Comparison of ENCODE assay signal across 29 cellular contexts in the genomic region with DNA sequence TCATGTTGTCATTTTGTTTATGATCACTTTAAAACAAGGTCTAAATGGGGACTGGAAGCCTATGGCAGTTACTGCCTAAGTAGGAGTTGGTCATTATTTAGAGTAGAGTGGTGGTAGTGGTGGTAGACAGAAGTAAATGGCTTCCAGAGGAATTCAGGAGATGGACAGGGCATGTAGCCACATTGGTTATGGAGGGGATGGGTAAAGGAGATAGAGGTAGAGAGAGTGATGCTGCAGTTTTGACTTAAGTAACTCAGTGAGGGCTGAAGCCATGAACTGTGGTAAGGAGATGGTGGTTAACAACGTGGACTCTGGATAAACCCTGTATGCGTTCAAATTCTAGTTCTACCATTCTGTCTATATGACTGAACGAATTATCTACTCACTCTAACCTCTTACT.
"Had no signal": no experiment of that assay in that cellular context is flagged by ENCODE, and none has a peak within 500 bp of the region (broad histone marks: within the 10 kb centered on the region; RNA-seq: fewer than 3 reads in every experiment).

No MANE protein-coding gene starts in this region.

- H3K4me1 Mint-ChIP-seq: activated CD8-positive, alpha-beta memory T cell treated with anti-CD3 and anti-CD28 coated beads, Interleukin-2, amount 10 ng/mL, durations not matched to agents 7 days and 5 days had no signal

- H3K36me3 Mint-ChIP-seq: activated CD4-positive, alpha-beta memory T cell treated with anti-CD3 and anti-CD28 coated beads for 36 hours; activated CD8-positive, alpha-beta memory T cell treated with anti-CD3 and anti-CD28 coated beads, Interleukin-2, amount 10 ng/mL, durations not matched to agents 7 days and 5 days had no signal

- DNase-seq: activated CD4-positive, alpha-beta memory T cell treated with anti-CD3 and anti-CD28 coated beads for 36 hours; activated CD4-positive, alpha-beta T cell treated with anti-CD3 and anti-CD28 coated beads for 36 hours; activated CD4-positive, alpha-beta T cell treated with anti-CD3 and anti-CD28 coated beads, Interleukin-2, amount 10 ng/mL, durations not matched to agents 24 days and 14 days; activated CD4-positive, CD25-positive, alpha-beta regulatory T cell; activated CD4-positive, CD25-positive, alpha-beta regulatory T cell treated with anti-CD3 and anti-CD28 coated beads, Interleukin-2, amount 50 U/mL, for 72 hours; activated CD8-positive, alpha-beta memory T cell treated with anti-CD3 and anti-CD28 coated beads, Interleukin-2, amount 10 ng/mL, durations not matched to agents 7 days and 5 days; activated CD8-positive, alpha-beta memory T cell treated with anti-CD3 and anti-CD28 coated beads, Interleukin-2, amount 50 U/mL, for 4 hours; activated CD8-positive, alpha-beta T cell treated with anti-CD3 and anti-CD28 coated beads, Interleukin-2, amount 10 ng/mL, durations not matched to agents 7 days and 5 days; activated effector memory CD4-positive, alpha-beta T cell treated with Interleukin-2 at 50 U/mL for 16 hours; activated gamma-delta T cell treated with Interleukin-2 at 50 U/mL for 16 hours; activated naive CD4-positive, alpha-beta T cell treated with anti-CD3 and anti-CD28 coated beads, Interleukin-2, amount 50 U/mL, for 16 hours; activated naive CD4-positive, alpha-beta T cell treated with Interleukin-2 at 50 U/mL for 16 hours; activated T-cell treated with anti-CD3 and anti-CD28 coated beads, Interleukin-2, amount 50 U/mL, for 1 hour; amniotic stem cell; anterior cingulate cortex; brain microvascular endothelial cell; dorsolateral prefrontal cortex; effector memory CD4-positive, alpha-beta T cell; endodermal cell; gastrocnemius medialis; heart right ventricle; T-helper 2 cell had no signal

- H3K27me3 ChIP-seq: brain microvascular endothelial cell, dorsolateral prefrontal cortex, esophagus muscularis mucosa, foreskin keratinocyte, gastrocnemius medialis, heart right ventricle had no signal

- H3K4me1 ChIP-seq: foreskin keratinocyte had no signal

- H3K9me3 ChIP-seq: esophagus muscularis mucosa, gastrocnemius medialis, heart right ventricle had no signal

- H3K27ac Mint-ChIP-seq: activated CD4-positive, alpha-beta memory T cell treated with anti-CD3 and anti-CD28 coated beads for 36 hours; activated CD4-positive, alpha-beta T cell treated with anti-CD3 and anti-CD28 coated beads for 36 hours; activated CD4-positive, alpha-beta T cell treated with anti-CD3 and anti-CD28 coated beads, Interleukin-2, amount 10 ng/mL, durations not matched to agents 24 days and 14 days; activated CD8-positive, alpha-beta memory T cell treated with anti-CD3 and anti-CD28 coated beads, Interleukin-2, amount 10 ng/mL, durations not matched to agents 7 days and 5 days; activated CD8-positive, alpha-beta T cell treated with anti-CD3 and anti-CD28 coated beads, Interleukin-2, amount 10 ng/mL, durations not matched to agents 7 days and 5 days; activated naive CD8-positive, alpha-beta T cell; activated T-helper 17 cell treated with anti-CD3 and anti-CD28 coated beads, Interleukin-2, amount 50 U/mL, for 72 hours; dendritic cell treated with granulocyte-macrophage colony-stimulating factor and Interleukin-4, amounts not matched to agents 40 ng/mL and 50 ng/mL, for 4 days; endodermal cell had no signal

- ATAC-seq: activated CD4-positive, alpha-beta T cell treated with anti-CD3 and anti-CD28 coated beads for 36 hours; activated CD8-positive, alpha-beta memory T cell treated with anti-CD3 and anti-CD28 coated beads, Interleukin-2, amount 10 ng/mL, durations not matched to agents 7 days and 5 days; activated CD8-positive, alpha-beta T cell treated with anti-CD3 and anti-CD28 coated beads, Interleukin-2, amount 10 ng/mL, durations not matched to agents 7 days and 5 days; activated T-helper 17 cell treated with anti-CD3 and anti-CD28 coated beads, Interleukin-2, amount 50 U/mL, for 72 hours; gastrocnemius medialis; heart right ventricle had no signal

- H3K27me3 Mint-ChIP-seq: activated CD4-positive, alpha-beta memory T cell treated with anti-CD3 and anti-CD28 coated beads for 36 hours; activated CD4-positive, alpha-beta T cell treated with anti-CD3 and anti-CD28 coated beads for 36 hours; activated CD4-positive, alpha-beta T cell treated with anti-CD3 and anti-CD28 coated beads, Interleukin-2, amount 10 ng/mL, durations not matched to agents 24 days and 14 days; activated CD8-positive, alpha-beta memory T cell treated with anti-CD3 and anti-CD28 coated beads, Interleukin-2, amount 10 ng/mL, durations not matched to agents 7 days and 5 days; activated naive CD8-positive, alpha-beta T cell; activated T-helper 17 cell treated with anti-CD3 and anti-CD28 coated beads, Interleukin-2, amount 50 U/mL, for 72 hours; central memory CD8-positive, alpha-beta T cell; dendritic cell treated with granulocyte-macrophage colony-stimulating factor and Interleukin-4, amounts not matched to agents 40 ng/mL and 50 ng/mL, for 4 days had no signal

- H3K9me3 Mint-ChIP-seq: activated CD4-positive, alpha-beta memory T cell treated with anti-CD3 and anti-CD28 coated beads for 36 hours; activated CD4-positive, alpha-beta T cell treated with anti-CD3 and anti-CD28 coated beads, Interleukin-2, amount 10 ng/mL, durations not matched to agents 24 days and 14 days; activated T-helper 17 cell treated with anti-CD3 and anti-CD28 coated beads, Interleukin-2, amount 50 U/mL, for 72 hours; central memory CD8-positive, alpha-beta T cell; dendritic cell treated with granulocyte-macrophage colony-stimulating factor and Interleukin-4, amounts not matched to agents 40 ng/mL and 50 ng/mL, for 4 days; endodermal cell had no signal

- H3K4me3 ChIP-seq: coronary artery, dorsolateral prefrontal cortex, esophagus muscularis mucosa, gastrocnemius medialis, heart right ventricle had no signal

- H3K4me3 Mint-ChIP-seq: activated CD4-positive, alpha-beta memory T cell treated with anti-CD3 and anti-CD28 coated beads for 36 hours; activated CD4-positive, alpha-beta T cell treated with anti-CD3 and anti-CD28 coated beads for 36 hours; activated CD4-positive, alpha-beta T cell treated with anti-CD3 and anti-CD28 coated beads, Interleukin-2, amount 10 ng/mL, durations not matched to agents 24 days and 14 days; activated CD8-positive, alpha-beta memory T cell treated with anti-CD3 and anti-CD28 coated beads, Interleukin-2, amount 10 ng/mL, durations not matched to agents 7 days and 5 days; activated CD8-positive, alpha-beta T cell treated with anti-CD3 and anti-CD28 coated beads, Interleukin-2, amount 10 ng/mL, durations not matched to agents 7 days and 5 days; activated naive CD8-positive, alpha-beta T cell; activated T-helper 17 cell treated with anti-CD3 and anti-CD28 coated beads, Interleukin-2, amount 50 U/mL, for 72 hours; central memory CD8-positive, alpha-beta T cell; dendritic cell treated with granulocyte-macrophage colony-stimulating factor and Interleukin-4, amounts not matched to agents 40 ng/mL and 50 ng/mL, for 4 days; endodermal cell had no signal

- H3K27ac ChIP-seq: brain microvascular endothelial cell, coronary artery, dorsolateral prefrontal cortex, esophagus muscularis mucosa, foreskin keratinocyte, gastrocnemius medialis, heart right ventricle had no signal

- H3K36me3 ChIP-seq: brain microvascular endothelial cell, esophagus muscularis mucosa, gastrocnemius medialis, heart right ventricle had no signal
